In the genomic region with DNA sequence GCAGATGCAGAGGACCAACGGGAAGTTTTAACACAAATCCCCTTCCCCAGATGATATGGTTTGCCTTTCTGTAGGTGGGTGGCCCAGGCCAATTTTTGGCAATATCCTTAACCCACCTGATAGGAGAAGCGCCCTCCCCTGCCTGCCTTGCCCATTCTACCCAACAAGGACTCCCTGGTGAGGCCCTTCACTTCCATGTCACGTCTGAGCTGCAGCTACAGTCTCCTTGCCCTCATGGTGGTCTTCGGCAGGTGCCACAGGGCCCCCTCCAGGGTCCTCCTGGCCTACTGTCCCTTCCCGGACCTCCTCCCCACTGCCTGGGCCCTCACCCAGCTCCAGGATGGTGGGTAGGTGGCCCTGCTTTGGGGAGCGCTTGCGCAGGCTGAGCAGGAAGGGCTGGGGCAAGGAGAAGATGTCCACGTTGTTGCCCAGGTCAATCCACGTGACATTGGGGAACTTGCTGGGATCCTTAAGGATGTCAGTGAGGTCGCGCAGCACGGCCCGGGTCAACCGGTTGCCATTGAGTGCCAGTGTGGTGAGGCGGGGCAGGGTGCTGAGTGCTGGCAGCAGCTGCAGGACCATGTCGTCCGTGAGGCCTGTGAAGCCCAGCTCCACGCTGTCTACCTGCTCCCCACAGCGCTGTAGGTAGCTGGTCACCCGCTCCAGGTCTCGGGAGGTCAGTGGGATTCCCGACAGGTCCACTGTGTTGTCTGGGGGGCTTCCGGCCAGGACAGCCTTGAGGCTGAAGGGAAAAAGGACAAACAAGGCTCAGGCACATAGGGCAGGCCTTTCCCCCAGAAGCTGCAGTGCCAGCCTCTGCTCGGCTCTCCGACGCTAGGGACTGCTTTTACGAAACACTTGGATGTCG, we compare ENCODE assay signal across 10 cellular contexts. TPM values are rescaled to one million over a fixed set of nuclear protein-coding genes. Genes with fewer than 3 reads are reported as not detected.
DNase-seq lines count a peak whose midpoint lies in the region; ATAC-seq and TF ChIP-seq lines count a peak whose summit lies in the region.
"Had no signal": no experiment of that assay in that cellular context is flagged by ENCODE, and none has a peak within 500 bp of the region (broad histone marks: within the 10 kb centered on the region; RNA-seq: fewer than 3 reads in every experiment).

No MANE protein-coding gene starts in this region.

- TF ChIP-seq CTCF in smooth muscle cell (IDR thresholded peaks at IDR 0.05; ENCODE audit: borderline replicate concordance, insufficient read depth, poor library complexity, severe bottlenecking) = no peak

- H3K27me3 Mint-ChIP-seq in activated CD4-positive, alpha-beta T cell treated with anti-CD3 and anti-CD28 coated beads for 36 hours = no peaks in the 10 kb centered on the region
- H3K27me3 Mint-ChIP-seq in activated naive CD8-positive, alpha-beta T cell treated with anti-CD3 and anti-CD28 coated beads for 36 hours = peaks cover 19% of the 10 kb centered on the region
- H3K27me3 Mint-ChIP-seq in immature natural killer cell (ENCODE audit: low read depth in 3 of 3) = peaks cover 4 to 11% (median 4%) of the 10 kb centered on the region in 3 donors

- H3K9ac ChIP-seq in HUES6 (ENCODE audit: low read length) = peak overlapping the region; percentile 32
- no peak overlapping the region for H3K9ac ChIP-seq in smooth muscle cell (ENCODE audit: low read depth)

- no peaks in the 10 kb centered on the region for H3K9me3 Mint-ChIP-seq in activated CD4-positive, alpha-beta T cell treated with anti-CD3 and anti-CD28 coated beads for 36 hours (ENCODE audit: low read depth)
- H3K9me3 Mint-ChIP-seq in activated naive CD8-positive, alpha-beta T cell treated with anti-CD3 and anti-CD28 coated beads for 36 hours = peaks cover 2% of the 10 kb centered on the region
- no peaks in the 10 kb centered on the region for H3K9me3 Mint-ChIP-seq in immature natural killer cell

- CTCF ChIA-PET in activated CD4-positive, alpha-beta T cell treated with anti-CD3 and anti-CD28 coated beads for 36 hours (lab: Charles Lee) = interaction anchor here (0.6 to 1.6 kb wide), 5 partner anchors 9 to 80 kb away, joined by 3 to 5 read pairs (median 3); no protein-coding TSS in a partner anchor

- H3K36me3 ChIP-seq in HUES6 (ENCODE audit: control insufficient read depth, insufficient read depth, low read length) (peaks cover 78% of the 10 kb centered on the region), smooth muscle cell (ENCODE audit: low read depth) (peaks cover 5% of the 10 kb centered on the region)

- H2AFZ ChIP-seq in smooth muscle cell (ENCODE audit: low read depth) = no peak overlapping the region

- H3K27me3 ChIP-seq in HUES6 (ENCODE audit: control insufficient read depth, insufficient read depth, low read length) (no peaks in the 10 kb centered on the region), smooth muscle cell (ENCODE audit: low read depth) (no peaks in the 10 kb centered on the region)

- intact Hi-C loops in activated CD4-positive, alpha-beta T cell treated with anti-CD3 and anti-CD28 coated beads for 36 hours (cut with DNase I, micrococcal nuclease) = no loop called here

- peaks cover 12% of the 10 kb centered on the region for H3K4me1 ChIP-seq in HUES6 (ENCODE audit: control insufficient read depth, insufficient read depth, low read length)
- peaks cover 27% of the 10 kb centered on the region for H3K4me1 ChIP-seq in smooth muscle cell (ENCODE audit: low read depth)

- peak overlapping the region; percentile 99 for H3K4me3 Mint-ChIP-seq in activated CD4-positive, alpha-beta T cell treated with anti-CD3 and anti-CD28 coated beads for 36 hours
- H3K4me3 Mint-ChIP-seq in activated naive CD8-positive, alpha-beta T cell treated with anti-CD3 and anti-CD28 coated beads for 36 hours = peak overlapping the region; percentile 99
- no peak overlapping the region for H3K4me3 Mint-ChIP-seq in immature natural killer cell

- H3K9me3 ChIP-seq in HUES6 (ENCODE audit: control insufficient read depth, insufficient read depth, low read depth, low read length) (no peaks in the 10 kb centered on the region), smooth muscle cell (replicated peaks; ENCODE audit: low read depth) (no peaks in the 10 kb centered on the region)

- H4K20me1 ChIP-seq in smooth muscle cell (ENCODE audit: low read depth) = peaks cover 93% of the 10 kb centered on the region

- peak overlapping the region; percentile 99 for H3K27ac Mint-ChIP-seq in activated CD4-positive, alpha-beta T cell treated with anti-CD3 and anti-CD28 coated beads for 36 hours
- H3K27ac Mint-ChIP-seq in activated naive CD8-positive, alpha-beta T cell treated with anti-CD3 and anti-CD28 coated beads for 36 hours = peak overlapping the region; percentile 100
- peak overlapping the region in 2 of 6 donors; percentile 34 to 76 for H3K27ac Mint-ChIP-seq in immature natural killer cell

- H3K4me3 ChIP-seq in HUES6 (ENCODE audit: low read depth, low read length) (no peak overlapping the region), smooth muscle cell (no peak overlapping the region)

- WGBS in smooth muscle cell (ENCODE audit: low lambda C conversion rate) = 89% methylated on average over 28 of the region's 28 CpGs

- ATAC-seq in activated CD4-positive, alpha-beta T cell treated with anti-CD3 and anti-CD28 coated beads for 36 hours = no peak
- ATAC-seq in HG03439 (IDR thresholded peaks at IDR 0.05; ENCODE audit: unreplicated experiment) = no peak

- H3K36me3 Mint-ChIP-seq in activated CD4-positive, alpha-beta T cell treated with anti-CD3 and anti-CD28 coated beads for 36 hours (ENCODE audit: low read depth) = peaks cover 87% of the 10 kb centered on the region
- peaks cover 74% of the 10 kb centered on the region for H3K36me3 Mint-ChIP-seq in activated naive CD8-positive, alpha-beta T cell treated with anti-CD3 and anti-CD28 coated beads for 36 hours
- H3K36me3 Mint-ChIP-seq in immature natural killer cell = peaks cover 3 to 13% (median 8%) of the 10 kb centered on the region in 3 donors

- no peak for DNase-seq in activated CD4-positive, alpha-beta T cell treated with anti-CD3 and anti-CD28 coated beads for 36 hours
- DNase-seq in activated CD4-positive, alpha-beta T cell treated with anti-CD3 and anti-CD28 coated beads for 48 hours = no peak
- no peak for DNase-seq in activated naive CD8-positive, alpha-beta T cell treated with anti-CD3 and anti-CD28 coated beads for 36 hours
- DNase-seq in smooth muscle cell (lab: John Stamatoyannopoulos, UW; ENCODE audit: unreplicated experiment) (no peak), NCI-H1436 treated with DMSO at 0.1 percent for 48 hours (lab: John Stamatoyannopoulos, UW) (no peak), immature natural killer cell (no peak)
- DNase-seq: NCI-H1105 treated with DMSO at 0.1 percent for 48 hours, T-helper 1 cell had no signal

- POLR2A ChIA-PET in activated CD4-positive, alpha-beta T cell treated with anti-CD3 and anti-CD28 coated beads for 36 hours (lab: Charles Lee) = interaction anchor here (0.6 to 1.0 kb wide), 2 partner anchors 33 to 200 kb away, joined by 4 to 9 read pairs; no protein-coding TSS in a partner anchor

- peaks cover 31% of the 10 kb centered on the region for H3K79me2 ChIP-seq in smooth muscle cell (ENCODE audit: low read depth)

- peaks cover 61% of the 10 kb centered on the region for H3K4me1 Mint-ChIP-seq in activated CD4-positive, alpha-beta T cell treated with anti-CD3 and anti-CD28 coated beads for 36 hours
- peaks cover 61% of the 10 kb centered on the region for H3K4me1 Mint-ChIP-seq in activated naive CD8-positive, alpha-beta T cell treated with anti-CD3 and anti-CD28 coated beads for 36 hours
- peaks cover 28 to 49% of the 10 kb centered on the region in 2 donors for H3K4me1 Mint-ChIP-seq in immature natural killer cell

- H3K27ac ChIP-seq in HUES6 (ENCODE audit: low read depth, low read length) = no peak overlapping the region
- H3K27ac ChIP-seq in smooth muscle cell (ENCODE audit: low read depth) = peak overlapping the region; percentile 50

- H3F3A ChIP-seq in smooth muscle cell (ENCODE audit: low read depth) = peaks cover 56% of the 10 kb centered on the region

- H3K4me2 ChIP-seq in smooth muscle cell = no peak overlapping the region

RNA-seq across cellular contexts. Expression of a gene that starts 28.3 kb away (rescaled TPM):
- 10 to 100 TPM; 24.3 to 35.6 TPM for total RNA-seq in activated CD4-positive, alpha-beta T cell treated with anti-CD3 and anti-CD28 coated beads for 36 hours
- total RNA-seq in activated naive CD8-positive, alpha-beta T cell treated with anti-CD3 and anti-CD28 coated beads for 36 hours = 10 to 100 TPM; 34.4 to 40.2 TPM
- 51.4 and 58.0 TPM in 2 replicates for total RNA-seq in smooth muscle cell
- polyA plus RNA-seq in smooth muscle cell (65.6 and 92.9 TPM in 2 replicates), immature natural killer cell (100 to 1,000 TPM; 151 to 206 (median 202) TPM)

RNA-seq across cellular contexts. Expression of a gene that starts 48.4 kb away (rescaled TPM):
- 1 to 10 TPM; 1.1 to 1.2 TPM for total RNA-seq in activated CD4-positive, alpha-beta T cell treated with anti-CD3 and anti-CD28 coated beads for 36 hours
- 1 to 10 TPM; 1.5 to 1.7 TPM for total RNA-seq in activated naive CD8-positive, alpha-beta T cell treated with anti-CD3 and anti-CD28 coated beads for 36 hours
- total RNA-seq in smooth muscle cell = 0.76 and 2.7 TPM in 2 replicates
- polyA plus RNA-seq in smooth muscle cell (0.70 and 2.2 TPM in 2 replicates), immature natural killer cell (1 to 10 TPM in 2 of 3 donors, under 1 TPM in 1; 0.93 to 2.1 (median 1.3) TPM)

Comparison
In these comparisons a context has a peak if more than half of its experiments do, and no peak if none do; other contexts are left out.
1. H3K4me3 Mint-ChIP-seq: peak in activated CD4-positive, alpha-beta T cell treated with anti-CD3 and anti-CD28 coated beads for 36 hours (single experiment) and activated naive CD8-positive, alpha-beta T cell treated with anti-CD3 and anti-CD28 coated beads for 36 hours (single experiment); none in immature natural killer cell (0 of 5).